Comparison of ENCODE assay signal across 22 cellular contexts in genomic region chr12:2429032-2429431, GRCh38.
DNase-seq lines count a peak whose midpoint lies in the region; ATAC-seq, FAIRE-seq and TF ChIP-seq lines count a peak whose summit lies in the region.
"Had no signal": no experiment of that assay in that cellular context is flagged by ENCODE, and none has a peak within 500 bp of the region (broad histone marks: within the 10 kb centered on the region; RNA-seq: fewer than 3 reads in every experiment).

No MANE protein-coding gene starts in this region.

- intact Hi-C loops in A673 (cut with micrococcal nuclease; ENCODE audit: unreplicated experiment) = no loop called here
- intact Hi-C loops in left lung (cut with DNase I) = no loop called here

- H3K27ac Mint-ChIP-seq in astrocyte (ENCODE audit: unreplicated experiment) = no peak overlapping the region
- no peak overlapping the region for H3K27ac Mint-ChIP-seq in activated T-cell treated with anti-CD3 and anti-CD28 coated beads, Interleukin-2, amount 50 U/mL, for 24 hours
- H3K27ac Mint-ChIP-seq: activated CD8-positive, alpha-beta T cell treated with anti-CD3 and anti-CD28 coated beads for 36 hours; CD14-positive monocyte; effector memory CD8-positive, alpha-beta T cell; stimulated activated naive CD8-positive, alpha-beta T cell treated with anti-CD3 and anti-CD28 coated beads, Interleukin-15, amount 100 ng/mL, for 72 hours had no signal

- no peak overlapping the region for H3K4me2 ChIP-seq in astrocyte (ENCODE audit: low read length)

- H3K79me2 ChIP-seq in astrocyte (ENCODE audit: insufficient read depth, low read length) = no peaks in the 10 kb centered on the region

- no peak overlapping the region for H3K4me3 ChIP-seq in A673 (ENCODE audit: low read depth, low read length, poor library complexity, severe bottlenecking)
- no peak overlapping the region for H3K4me3 ChIP-seq in HEK293 (ENCODE audit: low read depth, low read length)
- no peak overlapping the region for H3K4me3 ChIP-seq in astrocyte (ENCODE audit: insufficient read depth, low read depth, low read length)
- no peak overlapping the region for H3K4me3 ChIP-seq in rectal smooth muscle tissue (ENCODE audit: low read length)
- no peak overlapping the region for H3K4me3 ChIP-seq in left lung
- H3K4me3 ChIP-seq: esophagus muscularis mucosa, spleen had no signal

- H3K4me1 Mint-ChIP-seq in astrocyte (ENCODE audit: low read depth, unreplicated experiment) = no peaks in the 10 kb centered on the region
- H3K4me1 Mint-ChIP-seq in activated T-cell treated with anti-CD3 and anti-CD28 coated beads, Interleukin-2, amount 50 U/mL, for 24 hours (ENCODE audit: low read depth) = no peaks in the 10 kb centered on the region
- H3K4me1 Mint-ChIP-seq: stimulated activated naive CD8-positive, alpha-beta T cell treated with anti-CD3 and anti-CD28 coated beads, Interleukin-15, amount 100 ng/mL, for 72 hours had no signal

- H3K27me3 ChIP-seq in A673 (replicated peaks; ENCODE audit: insufficient read depth, low read depth, low read length, poor library complexity) (no peaks in the 10 kb centered on the region), astrocyte (ENCODE audit: insufficient read depth, low read length) (peaks cover 3% of the 10 kb centered on the region), rectal smooth muscle tissue (ENCODE audit: control insufficient read depth, insufficient read depth, low read length) (no peaks in the 10 kb centered on the region), left lung (no peaks in the 10 kb centered on the region)
- H3K27me3 ChIP-seq: esophagus muscularis mucosa, neutrophil, spleen had no signal

- POLR2A ChIA-PET in A673 (lab: Charles Lee; ENCODE audit: low non-redundant PET) = interaction anchor here (0.5 kb wide), 1 partner anchor 232 kb away, joined by 3 read pairs; no protein-coding TSS in a partner anchor
- POLR2A ChIA-PET in HEK293 (lab: Yijun Ruan, JAX) = no interaction called here

- H2AFZ ChIP-seq in astrocyte (ENCODE audit: low read depth, low read length) = no peak overlapping the region

- peaks cover 14% of the 10 kb centered on the region for H3K9me3 Mint-ChIP-seq in astrocyte (ENCODE audit: unreplicated experiment)
- H3K9me3 Mint-ChIP-seq in activated T-cell treated with anti-CD3 and anti-CD28 coated beads, Interleukin-2, amount 50 U/mL, for 24 hours = no peaks in the 10 kb centered on the region
- H3K9me3 Mint-ChIP-seq: activated CD8-positive, alpha-beta T cell treated with anti-CD3 and anti-CD28 coated beads for 36 hours had no signal

- peak; percentile 9 for DNase-seq in A673 (ENCODE audit: low spot score)
- peak; percentile 25 for DNase-seq in astrocyte (ENCODE audit: low read depth)
- DNase-seq in activated T-cell treated with anti-CD3 and anti-CD28 coated beads, Interleukin-2, amount 50 U/mL, for 24 hours = no peak
- DNase-seq in left lung = no peak
- DNase-seq: ACHN; activated CD8-positive, alpha-beta T cell treated with anti-CD3 and anti-CD28 coated beads for 36 hours; activated naive CD4-positive, alpha-beta T cell treated with anti-CD3 and anti-CD28 coated beads, Interleukin-2, amount 50 U/mL, for 16 hours; effector memory CD8-positive, alpha-beta T cell; head of caudate nucleus; NCI-H2227 treated with DMSO at 0.1 percent for 48 hours; stimulated activated CD4-positive, alpha-beta T cell treated with anti-CD3 and anti-CD28 coated beads, Interleukin-4, amount 100 ng/mL, for 24 hours; stimulated activated naive CD8-positive, alpha-beta T cell treated with anti-CD3 and anti-CD28 coated beads, Interleukin-15, amount 100 ng/mL, for 72 hours had no signal

- ATAC-seq in HG02763 (IDR thresholded peaks at IDR 0.05; ENCODE audit: unreplicated experiment) (no peak), left lung (no peak), HG03342 (IDR thresholded peaks at IDR 0.05; ENCODE audit: unreplicated experiment) (no peak)
- ATAC-seq: activated CD8-positive, alpha-beta T cell treated with anti-CD3 and anti-CD28 coated beads for 36 hours; effector memory CD8-positive, alpha-beta T cell; stimulated activated naive CD8-positive, alpha-beta T cell treated with anti-CD3 and anti-CD28 coated beads, Interleukin-15, amount 100 ng/mL, for 72 hours had no signal

- H3K27me3 Mint-ChIP-seq in astrocyte (ENCODE audit: low read depth, unreplicated experiment) = peaks cover 40% of the 10 kb centered on the region
- H3K27me3 Mint-ChIP-seq in activated T-cell treated with anti-CD3 and anti-CD28 coated beads, Interleukin-2, amount 50 U/mL, for 24 hours = peaks cover 4% of the 10 kb centered on the region
- H3K27me3 Mint-ChIP-seq: activated CD8-positive, alpha-beta T cell treated with anti-CD3 and anti-CD28 coated beads for 36 hours; stimulated activated naive CD8-positive, alpha-beta T cell treated with anti-CD3 and anti-CD28 coated beads, Interleukin-15, amount 100 ng/mL, for 72 hours had no signal

- TF ChIP-seq CTCF in A673 (conservative IDR thresholded peaks at IDR 0.05; ENCODE audit: low read depth, low read length) (no peak), HEK293 (tag by site-specific recombination; IDR thresholded peaks at IDR 0.05) (no peak), astrocyte (IDR thresholded peaks at IDR 0.05; ENCODE audit: insufficient read depth, low read depth, low read length) (no peak), left lung (IDR thresholded peaks at IDR 0.05) (no peak)

- no TSS peak for BruUV-seq in A673 (replicated peaks; lab: Mats Ljungman, UMichigan)

- H3K9me3 ChIP-seq in A673 (ENCODE audit: low read depth, low read length, poor library complexity, severe bottlenecking) = no peaks in the 10 kb centered on the region
- no peaks in the 10 kb centered on the region for H3K9me3 ChIP-seq in HEK293 (ENCODE audit: control insufficient read depth, insufficient read depth, low read depth, low read length)
- H3K9me3 ChIP-seq in astrocyte (ENCODE audit: insufficient read depth, low read depth, low read length) = peaks cover 2% of the 10 kb centered on the region
- peaks cover 0 to 2% of the 10 kb centered on the region in 2 donors for H3K9me3 ChIP-seq in left lung
- H3K9me3 ChIP-seq: esophagus muscularis mucosa, neutrophil had no signal

- H3K9ac ChIP-seq in astrocyte (ENCODE audit: low read length) = no peak overlapping the region
- no peak overlapping the region for H3K9ac ChIP-seq in rectal smooth muscle tissue (ENCODE audit: low read length)

- no peaks in the 10 kb centered on the region for H3K36me3 Mint-ChIP-seq in astrocyte (ENCODE audit: low read depth, unreplicated experiment)
- no peaks in the 10 kb centered on the region for H3K36me3 Mint-ChIP-seq in activated T-cell treated with anti-CD3 and anti-CD28 coated beads, Interleukin-2, amount 50 U/mL, for 24 hours (ENCODE audit: low read depth)
- H3K36me3 Mint-ChIP-seq: CD14-positive monocyte had no signal

- H3K4me1 ChIP-seq in A673 (ENCODE audit: insufficient read depth, low read length, poor library complexity, severe bottlenecking) (no peaks in the 10 kb centered on the region), HEK293 (ENCODE audit: control insufficient read depth, insufficient read depth, low read length) (no peaks in the 10 kb centered on the region), astrocyte (ENCODE audit: insufficient read depth, low read length) (no peaks in the 10 kb centered on the region), rectal smooth muscle tissue (ENCODE audit: control insufficient read depth, insufficient read depth, low read length) (peaks cover 53% of the 10 kb centered on the region), left lung (no peaks in the 10 kb centered on the region)

- H3K4me3 Mint-ChIP-seq in astrocyte (ENCODE audit: unreplicated experiment) = no peak overlapping the region
- H3K4me3 Mint-ChIP-seq in activated T-cell treated with anti-CD3 and anti-CD28 coated beads, Interleukin-2, amount 50 U/mL, for 24 hours = no peak overlapping the region
- H3K4me3 Mint-ChIP-seq: activated CD8-positive, alpha-beta T cell treated with anti-CD3 and anti-CD28 coated beads for 36 hours; CD14-positive monocyte; effector memory CD8-positive, alpha-beta T cell; stimulated activated naive CD8-positive, alpha-beta T cell treated with anti-CD3 and anti-CD28 coated beads, Interleukin-15, amount 100 ng/mL, for 72 hours had no signal

- no peaks in the 10 kb centered on the region for H4K20me1 ChIP-seq in astrocyte (ENCODE audit: insufficient read depth, low read length)

- no peak for FAIRE-seq in astrocyte (lab: Jason Lieb, UNC)
- FAIRE-seq: GM18507 had no signal

- CTCF ChIA-PET in A673 (lab: Charles Lee) = no interaction called here
- CTCF ChIA-PET in HEK293 (lab: Yijun Ruan, JAX) = interaction anchor here (0.6 kb wide), 1 partner anchor 268 kb away, joined by 3 read pairs; no protein-coding TSS in a partner anchor

- H3K36me3 ChIP-seq in A673 (ENCODE audit: insufficient read depth, low read length, poor library complexity, severe bottlenecking) (no peaks in the 10 kb centered on the region), HEK293 (ENCODE audit: control insufficient read depth in 2 of 2, insufficient read depth in 1 of 2, low read length in 2 of 2) (no peaks in the 10 kb centered on the region), astrocyte (ENCODE audit: insufficient read depth, low read length) (no peaks in the 10 kb centered on the region), rectal smooth muscle tissue (ENCODE audit: control insufficient read depth, insufficient read depth, low read length) (no peaks in the 10 kb centered on the region), left lung (no peaks in the 10 kb centered on the region)
- H3K36me3 ChIP-seq: neutrophil, spleen had no signal

- H3K27ac ChIP-seq in A673 (ENCODE audit: low read depth, low read length, poor library complexity, severe bottlenecking) (no peak overlapping the region), HEK293 (ENCODE audit: extremely low read depth, low read depth, low read length) (no peak overlapping the region), astrocyte (ENCODE audit: low read depth, low read length) (no peak overlapping the region), rectal smooth muscle tissue (ENCODE audit: low read depth, low read length) (peak overlapping the region; percentile 95), left lung (no peak overlapping the region)
- H3K27ac ChIP-seq: neutrophil, RWPE1, spleen had no signal

TF ChIP-seq in HEK293, 187 proteins besides CTCF, POLR2A, EP300 and RAD21:
- TF ChIP-seq ZNF692 (tag by site-specific recombination; IDR thresholded peaks at IDR 0.05) = peak; percentile 82
- TF ChIP-seq ZFP69B (tag by site-specific recombination; IDR thresholded peaks at IDR 0.05) = peak; percentile 81; the same call in 1 of the 2 replicates
- no peak for TF ChIP-seq ZNF776 (tag by site-specific recombination; IDR thresholded peaks at IDR 0.05; ENCODE audit: borderline replicate concordance)

Comparison
In these comparisons a context has a peak if more than half of its experiments do, and no peak if none do; other contexts are left out.
1. DNase-seq: peak in A673 (single experiment) and astrocyte (single experiment); none in activated T-cell treated with anti-CD3 and anti-CD28 coated beads, Interleukin-2, amount 50 U/mL, for 24 hours (single experiment) and left lung (0 of 2).